In the genomic region with DNA sequence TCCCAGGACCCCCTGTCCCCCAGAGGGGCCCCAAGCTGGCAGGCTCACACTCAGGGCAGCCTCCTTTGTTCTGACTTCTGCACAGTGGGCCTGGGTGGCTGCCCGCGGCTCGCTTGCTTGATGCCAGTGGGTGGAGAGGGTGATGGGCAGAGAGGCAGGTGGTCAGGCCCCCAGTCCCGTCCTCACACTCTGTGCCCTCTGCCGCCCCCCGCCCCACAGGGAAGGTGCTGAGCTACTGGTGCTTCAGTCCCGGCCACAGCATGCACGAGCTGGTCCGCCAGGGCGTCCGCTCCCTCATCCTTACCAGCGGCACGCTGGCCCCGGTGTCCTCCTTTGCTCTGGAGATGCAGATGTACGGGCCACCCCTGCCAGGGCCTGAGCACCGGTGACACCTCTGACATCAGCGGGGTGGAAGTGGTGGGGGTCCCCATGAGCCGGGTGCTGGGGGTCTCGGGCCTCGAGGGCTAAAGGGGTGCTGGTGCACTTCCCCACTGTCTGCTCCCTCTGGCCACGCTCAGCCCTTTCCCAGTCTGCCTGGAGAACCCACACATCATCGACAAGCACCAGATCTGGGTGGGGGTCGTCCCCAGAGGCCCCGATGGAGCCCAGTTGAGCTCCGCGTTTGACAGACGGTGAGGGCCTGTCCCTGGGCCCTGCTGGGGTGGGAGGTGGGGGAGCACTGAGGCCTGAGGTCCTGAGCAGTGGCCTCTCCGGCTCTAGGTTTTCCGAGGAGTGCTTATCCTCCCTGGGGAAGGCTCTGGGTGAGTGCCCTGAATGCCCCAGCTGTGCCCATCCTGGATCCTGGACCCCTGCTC, we compare ENCODE assay signal across 13 cellular contexts. TPM values are rescaled to one million over a fixed set of nuclear protein-coding genes. Genes with fewer than 3 reads are reported as not detected.
DNase-seq lines count a peak whose midpoint lies in the region; ATAC-seq and TF ChIP-seq lines count a peak whose summit lies in the region.
"Had no signal": no experiment of that assay in that cellular context is flagged by ENCODE, and none has a peak within 500 bp of the region (broad histone marks: within the 10 kb centered on the region; RNA-seq: fewer than 3 reads in every experiment).

No MANE protein-coding gene starts in this region.

- TF ChIP-seq POLR2A in heart left ventricle (IDR thresholded peaks at IDR 0.05), result no peak

- H3K4me1 Mint-ChIP-seq in activated T-helper 17 cell treated with anti-CD3 and anti-CD28 coated beads, Interleukin-2, amount 50 U/mL, for 72 hours, result peaks cover 4% of the 10 kb centered on the region

- H3K4me1 ChIP-seq in heart left ventricle (peaks cover 19 to 83% (median 43%) of the 10 kb centered on the region in 12 donors), esophagus (ENCODE audit: control insufficient read depth in 2 of 2, insufficient read depth in 2 of 2, low read length in 1 of 2) (peaks cover 9 to 32% of the 10 kb centered on the region in 2 donors), parathyroid adenoma (no peaks in the 10 kb centered on the region), upper lobe of right lung (peaks cover 45% of the 10 kb centered on the region)

- 85 to 88% (median 87%) methylated on average over 17 to 29 of the region's 29 CpGs for WGBS in heart left ventricle, 4 donors
- WGBS in esophagus, 2 donors, result 81 to 86% methylated on average over 29 of the region's 29 CpGs

- DNase-seq in heart left ventricle, result no peak
- DNase-seq in cardiac septum (ENCODE audit: low spot score), result no peak
- DNase-seq in upper lobe of right lung, result no peak
- no peak for DNase-seq in NCI-H2171 treated with DMSO at 0.1 percent for 48 hours (lab: John Stamatoyannopoulos, UW)
- DNase-seq: activated CD8-positive, alpha-beta memory T cell treated with anti-CD3 and anti-CD28 coated beads, Interleukin-2, amount 10 ng/mL, durations not matched to agents 7 days and 5 days; DMS53 had no signal

- peaks cover 6% of the 10 kb centered on the region for H3K36me3 Mint-ChIP-seq in activated T-helper 17 cell treated with anti-CD3 and anti-CD28 coated beads, Interleukin-2, amount 50 U/mL, for 72 hours (ENCODE audit: low read depth)
- H3K36me3 Mint-ChIP-seq: memory B cell had no signal

- peaks cover 0 to 8% (median 0%) of the 10 kb centered on the region in 9 donors for H3K36me3 ChIP-seq in heart left ventricle
- no peaks in the 10 kb centered on the region for H3K36me3 ChIP-seq in esophagus (ENCODE audit: control insufficient read depth in 2 of 2, insufficient read depth in 2 of 2, low read length in 1 of 2)
- no peaks in the 10 kb centered on the region for H3K36me3 ChIP-seq in parathyroid adenoma (ENCODE audit: control insufficient read depth, insufficient read depth, low read length)
- no peaks in the 10 kb centered on the region for H3K36me3 ChIP-seq in upper lobe of right lung

- H3K27me3 ChIP-seq in heart left ventricle (no peaks in the 10 kb centered on the region), esophagus (ENCODE audit: control insufficient read depth in 1 of 2, insufficient read depth in 2 of 2, low read length in 2 of 2) (no peaks in the 10 kb centered on the region), parathyroid adenoma (ENCODE audit: control insufficient read depth, insufficient read depth, low read length) (no peaks in the 10 kb centered on the region), upper lobe of right lung (no peaks in the 10 kb centered on the region)
- H3K27me3 ChIP-seq: hepatocyte had no signal

- no peaks in the 10 kb centered on the region for H3K27me3 Mint-ChIP-seq in activated T-helper 17 cell treated with anti-CD3 and anti-CD28 coated beads, Interleukin-2, amount 50 U/mL, for 72 hours
- H3K27me3 Mint-ChIP-seq: activated CD8-positive, alpha-beta memory T cell treated with anti-CD3 and anti-CD28 coated beads, Interleukin-2, amount 10 ng/mL, durations not matched to agents 7 days and 5 days; activated naive CD8-positive, alpha-beta T cell treated with anti-CD3 and anti-CD28 coated beads, Interleukin-2, amount 50 U/mL, for 24 hours; memory B cell had no signal

- TF ChIP-seq CTCF in heart left ventricle (IDR thresholded peaks at IDR 0.05) (no peak), parathyroid adenoma (IDR thresholded peaks at IDR 0.05) (no peak), upper lobe of right lung (IDR thresholded peaks at IDR 0.05) (no peak)

- no peaks in the 10 kb centered on the region for H3K9me3 Mint-ChIP-seq in activated T-helper 17 cell treated with anti-CD3 and anti-CD28 coated beads, Interleukin-2, amount 50 U/mL, for 72 hours
- H3K9me3 Mint-ChIP-seq: activated naive CD8-positive, alpha-beta T cell treated with anti-CD3 and anti-CD28 coated beads, Interleukin-2, amount 50 U/mL, for 24 hours; memory B cell had no signal

- peak overlapping the region; percentile 22 to 99 (median 88) for H3K27ac ChIP-seq in heart left ventricle
- H3K27ac ChIP-seq in esophagus (ENCODE audit: low read depth in 2 of 2, low read length in 1 of 2), result peak overlapping the region; percentile 74 to 86
- H3K27ac ChIP-seq in parathyroid adenoma, result peak overlapping the region; percentile 78
- peak overlapping the region; percentile 91 for H3K27ac ChIP-seq in upper lobe of right lung
- H3K27ac ChIP-seq: hepatocyte had no signal

- H3K4me3 Mint-ChIP-seq in activated T-helper 17 cell treated with anti-CD3 and anti-CD28 coated beads, Interleukin-2, amount 50 U/mL, for 72 hours, result no peak overlapping the region
- H3K4me3 Mint-ChIP-seq: activated CD8-positive, alpha-beta memory T cell treated with anti-CD3 and anti-CD28 coated beads, Interleukin-2, amount 10 ng/mL, durations not matched to agents 7 days and 5 days; activated naive CD8-positive, alpha-beta T cell treated with anti-CD3 and anti-CD28 coated beads, Interleukin-2, amount 50 U/mL, for 24 hours; memory B cell had no signal

- H3K9me3 ChIP-seq in heart left ventricle (no peaks in the 10 kb centered on the region), esophagus (ENCODE audit: control insufficient read depth in 2 of 2, insufficient read depth in 1 of 2, low read depth in 1 of 2, low read length in 1 of 2) (no peaks in the 10 kb centered on the region), parathyroid adenoma (ENCODE audit: control insufficient read depth, low read length) (no peaks in the 10 kb centered on the region), upper lobe of right lung (no peaks in the 10 kb centered on the region)

- ATAC-seq in heart left ventricle, result no peak
- no peak for ATAC-seq in upper lobe of right lung
- no peak for ATAC-seq in activated T-helper 17 cell treated with anti-CD3 and anti-CD28 coated beads, Interleukin-2, amount 50 U/mL, for 72 hours (replicated peaks)
- no peak for ATAC-seq in GM18498 (IDR thresholded peaks at IDR 0.05; ENCODE audit: unreplicated experiment)
- ATAC-seq: activated CD8-positive, alpha-beta memory T cell treated with anti-CD3 and anti-CD28 coated beads, Interleukin-2, amount 10 ng/mL, durations not matched to agents 7 days and 5 days had no signal

- no peak overlapping the region for H2AFZ ChIP-seq in parathyroid adenoma
- H2AFZ ChIP-seq: hepatocyte had no signal

- H3K9ac ChIP-seq in parathyroid adenoma, result no peak overlapping the region

- H3K4me3 ChIP-seq in heart left ventricle (peak overlapping the region in 6 of 12 donors; percentile 9 to 27 (median 22)), esophagus (ENCODE audit: low read depth in 1 of 2, low read length in 2 of 2) (no peak overlapping the region), parathyroid adenoma (ENCODE audit: low read depth, low read length) (no peak overlapping the region), upper lobe of right lung (no peak overlapping the region)
- H3K4me3 ChIP-seq: hepatocyte had no signal

- H3K27ac Mint-ChIP-seq in activated T-helper 17 cell treated with anti-CD3 and anti-CD28 coated beads, Interleukin-2, amount 50 U/mL, for 72 hours, result no peak overlapping the region
- H3K27ac Mint-ChIP-seq: activated CD8-positive, alpha-beta memory T cell treated with anti-CD3 and anti-CD28 coated beads, Interleukin-2, amount 10 ng/mL, durations not matched to agents 7 days and 5 days; activated naive CD8-positive, alpha-beta T cell treated with anti-CD3 and anti-CD28 coated beads, Interleukin-2, amount 50 U/mL, for 24 hours; memory B cell had no signal

- no peak overlapping the region for H3K4me2 ChIP-seq in parathyroid adenoma (ENCODE audit: low read length)
- H3K4me2 ChIP-seq: hepatocyte had no signal

- no peaks in the 10 kb centered on the region for H3K79me2 ChIP-seq in parathyroid adenoma
- H3K79me2 ChIP-seq: hepatocyte had no signal

- intact Hi-C loops in heart left ventricle (cut with DNase I) (loop anchor here in 1 of 10 donors (2.0 kb wide), 1 partner anchor 61 kb away; a partner anchor contains a TSS), cardiac septum (cut with DNase I) (no loop called here), upper lobe of right lung (cut with DNase I) (no loop called here)

RNA-seq across cellular contexts. Expression of a gene that starts 8.8 kb away (rescaled TPM):
- total RNA-seq in heart left ventricle (1 to 10 TPM in 4 of 9 donors, under 1 TPM in 4, not detected in 1; 0.42 to 5.7 (median 0.92) TPM), cardiac septum (not detected), upper lobe of right lung (14.4 TPM)
- polyA plus RNA-seq in heart left ventricle (1 to 10 TPM; 2.9 to 6.4 TPM), esophagus (10 to 100 TPM in 1 of 2 donors, 1 to 10 TPM in 1; 2.6 to 15.2 TPM)
- total RNA-seq in activated T-helper 17 cell treated with anti-CD3 and anti-CD28 coated beads, Interleukin-2, amount 50 U/mL, for 72 hours, result not detected
- total RNA-seq: activated CD8-positive, alpha-beta memory T cell treated with anti-CD3 and anti-CD28 coated beads, Interleukin-2, amount 10 ng/mL, durations not matched to agents 7 days and 5 days had no signal

RNA-seq across cellular contexts. Expression of a gene that starts 20.1 kb away (rescaled TPM):
- 10 to 100 TPM; 27.3 to 47.8 (median 33.8) TPM for total RNA-seq in heart left ventricle
- 10 to 100 TPM; 35.9 to 38.0 TPM for polyA plus RNA-seq in heart left ventricle
- total RNA-seq in cardiac septum, result 40.3 TPM
- polyA plus RNA-seq in esophagus, result 10 to 100 TPM; 33.9 to 35.4 TPM
- 49.4 TPM for total RNA-seq in upper lobe of right lung
- total RNA-seq in activated T-helper 17 cell treated with anti-CD3 and anti-CD28 coated beads, Interleukin-2, amount 50 U/mL, for 72 hours, result 10 to 100 TPM; 43.8 to 55.8 TPM

RNA-seq across cellular contexts. Expression of a gene that starts 20.2 kb away (rescaled TPM):
- total RNA-seq in heart left ventricle (10 to 100 TPM; 12.9 to 22.0 (median 18.5) TPM), cardiac septum (16.7 TPM), upper lobe of right lung (27.6 TPM)
- polyA plus RNA-seq in heart left ventricle (10 to 100 TPM; 27.9 to 34.4 TPM), esophagus (10 to 100 TPM; 24.4 to 38.9 TPM)
- 10 to 100 TPM; 18.3 to 24.7 TPM for total RNA-seq in activated T-helper 17 cell treated with anti-CD3 and anti-CD28 coated beads, Interleukin-2, amount 50 U/mL, for 72 hours

RNA-seq across cellular contexts. Expression of a gene that starts 29.5 kb away (rescaled TPM):
- total RNA-seq in heart left ventricle (10 to 100 TPM in 5 of 9 donors, 1 to 10 TPM in 4; 3.0 to 17.8 (median 10.1) TPM), cardiac septum (10.5 TPM), upper lobe of right lung (26.7 TPM)
- polyA plus RNA-seq in heart left ventricle (1 to 10 TPM; 5.9 to 7.1 TPM), esophagus (10 to 100 TPM in 1 of 2 donors, 1 to 10 TPM in 1; 8.1 to 14.5 TPM)
- total RNA-seq in activated T-helper 17 cell treated with anti-CD3 and anti-CD28 coated beads, Interleukin-2, amount 50 U/mL, for 72 hours, result 10 to 100 TPM; 41.8 to 51.8 TPM

RNA-seq across cellular contexts. Expression of a gene that starts 34.4 kb away (rescaled TPM):
- total RNA-seq in heart left ventricle, result 10 to 100 TPM in 2 of 9 donors, 1 to 10 TPM in 7; 2.9 to 15.6 (median 4.7) TPM
- polyA plus RNA-seq in heart left ventricle, result 1 to 10 TPM; 5.2 to 6.7 TPM
- 8.8 TPM for total RNA-seq in cardiac septum
- 1 to 10 TPM; 3.7 to 6.1 TPM for polyA plus RNA-seq in esophagus
- 12.4 TPM for total RNA-seq in upper lobe of right lung
- 10 to 100 TPM; 15.1 to 24.7 TPM for total RNA-seq in activated T-helper 17 cell treated with anti-CD3 and anti-CD28 coated beads, Interleukin-2, amount 50 U/mL, for 72 hours
